Comparison of ENCODE assay signal across 8 cellular contexts in the genomic region with DNA sequence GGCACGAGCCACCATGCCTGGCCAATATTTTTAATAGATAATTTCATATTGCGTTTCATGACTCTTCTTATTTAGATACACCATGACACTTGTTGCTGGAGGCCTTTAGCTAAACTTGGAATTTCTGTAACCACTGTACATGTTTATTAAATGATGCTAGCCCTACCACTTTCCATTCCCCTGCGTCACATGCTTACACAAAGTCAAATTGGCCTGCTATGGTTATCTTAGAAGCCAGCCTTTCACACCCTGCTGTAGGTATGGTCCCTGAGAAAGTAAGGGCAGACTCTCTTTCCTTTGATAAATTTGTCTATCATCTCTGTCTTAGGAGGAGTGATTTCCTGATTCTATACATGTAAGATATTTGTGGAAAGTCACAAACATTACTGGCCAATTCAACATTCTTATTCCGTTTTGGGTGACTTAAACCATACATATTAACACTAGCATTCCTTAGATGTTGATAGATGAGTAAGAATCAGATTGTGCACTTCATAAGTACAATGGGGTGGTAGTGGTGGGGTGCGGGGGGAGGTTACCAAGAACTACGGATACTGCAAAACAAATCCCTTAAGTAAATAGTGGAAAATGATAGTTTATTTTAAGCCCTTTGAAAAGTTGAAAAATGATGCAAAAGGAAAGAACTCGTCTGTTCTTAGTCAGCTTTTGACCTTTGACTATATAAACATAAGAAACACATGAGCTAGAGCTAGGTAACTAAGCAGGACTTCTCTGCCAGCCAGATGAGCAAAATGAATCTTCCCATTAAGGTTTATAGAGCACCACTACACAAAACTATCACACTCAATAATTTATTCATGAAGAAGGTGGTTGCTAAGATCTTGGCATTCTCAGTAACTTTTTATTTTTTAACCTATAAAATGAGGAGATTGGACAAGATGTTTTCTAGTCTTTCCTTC. TPM values are rescaled to one million over a fixed set of nuclear protein-coding genes. Genes with fewer than 3 reads are reported as not detected.
DNase-seq lines count a peak whose midpoint lies in the region; ATAC-seq lines count a peak whose summit lies in the region.

No MANE protein-coding gene starts in this region.

- peak overlapping the region; percentile 96 for H3K27ac Mint-ChIP-seq in T-helper 2 cell treated with Interferon-gamma antibody and Interleukin-4, amounts not matched to agents 5 μg/mL and 100 μg/mL, for 36 hours

- no peaks in the 10 kb centered on the region for H3K27me3 Mint-ChIP-seq in T-helper 2 cell treated with Interferon-gamma antibody and Interleukin-4, amounts not matched to agents 5 μg/mL and 100 μg/mL, for 36 hours (ENCODE audit: low read depth)

- peak overlapping the region; percentile 60 for H3K9ac ChIP-seq in skeletal muscle satellite cell (ENCODE audit: low read depth, low read length)

- H3K4me3 ChIP-seq in skeletal muscle satellite cell (ENCODE audit: low read length), result peak overlapping the region; percentile 34

- peaks cover 67% of the 10 kb centered on the region for H3K4me1 Mint-ChIP-seq in T-helper 2 cell treated with Interferon-gamma antibody and Interleukin-4, amounts not matched to agents 5 μg/mL and 100 μg/mL, for 36 hours (ENCODE audit: low read depth)

- intact Hi-C loops in Right ventricle myocardium inferior (cut with DNase I), result no loop called here

- H3K4me3 Mint-ChIP-seq in T-helper 2 cell treated with Interferon-gamma antibody and Interleukin-4, amounts not matched to agents 5 μg/mL and 100 μg/mL, for 36 hours, result peak overlapping the region; percentile 59

- H3K36me3 ChIP-seq in skeletal muscle satellite cell (ENCODE audit: insufficient read depth, low read length), result no peaks in the 10 kb centered on the region

- ATAC-seq in Right ventricle myocardium inferior, result no peak

- no peaks in the 10 kb centered on the region for H3K9me3 Mint-ChIP-seq in T-helper 2 cell treated with Interferon-gamma antibody and Interleukin-4, amounts not matched to agents 5 μg/mL and 100 μg/mL, for 36 hours

- no peaks in the 10 kb centered on the region for H3K9me3 ChIP-seq in skeletal muscle satellite cell (replicated peaks; ENCODE audit: low read length)

- H3K4me1 ChIP-seq in skeletal muscle satellite cell (ENCODE audit: control insufficient read depth, insufficient read depth, low read length), result peaks cover 19% of the 10 kb centered on the region

- peaks cover 13% of the 10 kb centered on the region for H3K36me3 Mint-ChIP-seq in T-helper 2 cell treated with Interferon-gamma antibody and Interleukin-4, amounts not matched to agents 5 μg/mL and 100 μg/mL, for 36 hours (ENCODE audit: low read depth)

- peak overlapping the region; percentile 65 for H3K4me2 ChIP-seq in skeletal muscle satellite cell (ENCODE audit: low read length)

- peak; percentile 82 for DNase-seq in ELR (ENCODE audit: low read depth)
- DNase-seq in T-helper 2 cell treated with Interferon-gamma antibody and Interleukin-4, amounts not matched to agents 5 μg/mL and 100 μg/mL, for 36 hours (ENCODE audit: low spot score), result peak; percentile 80
- DNase-seq in dermis microvascular lymphatic vessel endothelial cell (ENCODE audit: low read depth in 2 of 2), result peak; percentile 33 to 91
- DNase-seq in NCI-H524 treated with DMSO at 0.1 percent for 48 hours (lab: John Stamatoyannopoulos, UW), result no peak
- DNase-seq in NCI-H2171 treated with DMSO at 0.1 percent for 48 hours (lab: John Stamatoyannopoulos, UW), result no peak
- no peak for DNase-seq in NCI-H1417 treated with DMSO at 0.1 percent for 48 hours (lab: John Stamatoyannopoulos, UW)
- no peak for DNase-seq in Right ventricle myocardium inferior (ENCODE audit: missing footprints)

- no peaks in the 10 kb centered on the region for H3K27me3 ChIP-seq in skeletal muscle satellite cell (ENCODE audit: control insufficient read depth, insufficient read depth, low read length)

RNA-seq across cellular contexts. Expression of a gene that starts 7.9 kb away (rescaled TPM):
- total RNA-seq in dermis microvascular lymphatic vessel endothelial cell (71.2 and 105 TPM in 2 replicates), Right ventricle myocardium inferior (533 TPM)
- total RNA-seq in skeletal muscle satellite cell (2012; rRNA removed), result 150 and 225 TPM in 2 replicates

RNA-seq across cellular contexts. Expression of a gene that starts 42.0 kb away (rescaled TPM):
- total RNA-seq in dermis microvascular lymphatic vessel endothelial cell (14.0 and 16.2 TPM in 2 replicates), Right ventricle myocardium inferior (44.1 TPM)
- 15.1 and 17.5 TPM in 2 replicates for total RNA-seq in skeletal muscle satellite cell (2012; rRNA removed)

Comparison
In these comparisons a context has a peak if more than half of its experiments do, and no peak if none do; other contexts are left out.
1. DNase-seq: peak in ELR (single experiment), T-helper 2 cell treated with Interferon-gamma antibody and Interleukin-4, amounts not matched to agents 5 μg/mL and 100 μg/mL, for 36 hours (single experiment) and dermis microvascular lymphatic vessel endothelial cell (2 of 2); none in NCI-H524 treated with DMSO at 0.1 percent for 48 hours (single experiment), NCI-H2171 treated with DMSO at 0.1 percent for 48 hours (single experiment), NCI-H1417 treated with DMSO at 0.1 percent for 48 hours (single experiment) and Right ventricle myocardium inferior (single experiment).